13 cellular contexts compared by ENCODE assay signal in genomic region chr4:78629991-78630541, GRCh38.
DNase-seq lines count a peak whose midpoint lies in the region; ATAC-seq and TF ChIP-seq lines count a peak whose summit lies in the region.
"Had no signal": no experiment of that assay in that cellular context is flagged by ENCODE, and none has a peak within 500 bp of the region (broad histone marks: within the 10 kb centered on the region; RNA-seq: fewer than 3 reads in every experiment).

No MANE protein-coding gene starts in this region.

- no peaks in the 10 kb centered on the region for H3K36me3 ChIP-seq in trophoblast cell (ENCODE audit: control insufficient read depth in 1 of 2, insufficient read depth in 2 of 2, low read length in 2 of 2)
- H3K36me3 ChIP-seq: upper lobe of left lung had no signal

- WGBS in trophoblast cell (ENCODE audit: extremely low coverage, insufficient coverage, insufficient read length) = no CpG with 5 or more reads among the region's 4 CpGs

- no peak overlapping the region for H3K14ac ChIP-seq in trophoblast cell (ENCODE audit: low read length)

- no peaks in the 10 kb centered on the region for H3K27me3 ChIP-seq in trophoblast cell (ENCODE audit: insufficient read depth, low read length)
- H3K27me3 ChIP-seq: upper lobe of left lung had no signal

- H3K9ac ChIP-seq in trophoblast cell (ENCODE audit: low read length) = no peak overlapping the region

- no peak overlapping the region for H4K91ac ChIP-seq in trophoblast cell (ENCODE audit: low read depth, low read length)

- no peaks in the 10 kb centered on the region for H3K79me2 ChIP-seq in trophoblast cell (ENCODE audit: control insufficient read depth, insufficient read depth, low read length, poor library complexity)

- H3K23ac ChIP-seq in trophoblast cell (ENCODE audit: low read length) = no peak overlapping the region

- no peaks in the 10 kb centered on the region for H3K36me3 Mint-ChIP-seq in activated naive CD4-positive, alpha-beta T cell treated with anti-CD3 and anti-CD28 coated beads, Interleukin-2, amount 50 U/mL, for 72 hours
- H3K36me3 Mint-ChIP-seq: CD4-positive, alpha-beta memory T cell had no signal

- TF ChIP-seq CTCF in fibroblast of villous mesenchyme (IDR thresholded peaks at IDR 0.05; ENCODE audit: insufficient read depth, low read depth, low read length) = no peak

- H3K9me3 ChIP-seq in trophoblast cell (ENCODE audit: insufficient read depth, low read depth, low read length) = no peaks in the 10 kb centered on the region
- H3K9me3 ChIP-seq: upper lobe of left lung had no signal

- H3K27ac ChIP-seq in trophoblast cell (ENCODE audit: low read depth, low read length) = peak overlapping the region; percentile 8

- peaks cover 0 to 5% of the 10 kb centered on the region in 2 donors for H3K9me3 Mint-ChIP-seq in activated naive CD4-positive, alpha-beta T cell treated with anti-CD3 and anti-CD28 coated beads, Interleukin-2, amount 50 U/mL, for 72 hours

- no peak overlapping the region for H3K27ac Mint-ChIP-seq in activated naive CD4-positive, alpha-beta T cell treated with anti-CD3 and anti-CD28 coated beads, Interleukin-2, amount 50 U/mL, for 72 hours
- H3K27ac Mint-ChIP-seq: CD4-positive, alpha-beta memory T cell had no signal

- no peaks in the 10 kb centered on the region for H3K79me1 ChIP-seq in trophoblast cell (ENCODE audit: low read length)

- peaks cover 7 to 11% of the 10 kb centered on the region in 2 experiments for H3K4me1 ChIP-seq in trophoblast cell (ENCODE audit: control insufficient read depth in 1 of 2, insufficient read depth in 2 of 2, low read length in 2 of 2)

- no peak overlapping the region for H3K18ac ChIP-seq in trophoblast cell (ENCODE audit: low read length)

- H2BK12ac ChIP-seq in trophoblast cell (ENCODE audit: low read length) = no peak overlapping the region

- ATAC-seq in HG03342 (IDR thresholded peaks at IDR 0.05; ENCODE audit: unreplicated experiment) = no peak
- no peak for ATAC-seq in activated naive CD4-positive, alpha-beta T cell treated with anti-CD3 and anti-CD28 coated beads, Interleukin-2, amount 50 U/mL, for 72 hours

- H4K8ac ChIP-seq in trophoblast cell (ENCODE audit: low read depth, low read length) = no peak overlapping the region

- H3K4ac ChIP-seq in trophoblast cell (ENCODE audit: low read depth, low read length) = no peak overlapping the region

- H2AFZ ChIP-seq in trophoblast cell (ENCODE audit: insufficient read depth, low read length, poor library complexity) = no peak overlapping the region

- H3K4me3 ChIP-seq in fibroblast of villous mesenchyme (ENCODE audit: low read depth, low read length) = no peak overlapping the region
- H3K4me3 ChIP-seq in trophoblast cell (ENCODE audit: low read depth, low read length) = no peak overlapping the region
- H3K4me3 ChIP-seq: upper lobe of left lung had no signal

- H2BK5ac ChIP-seq in trophoblast cell (ENCODE audit: low read depth, low read length, poor library complexity) = peak overlapping the region; percentile 7

- no peak overlapping the region for H2BK120ac ChIP-seq in trophoblast cell (ENCODE audit: insufficient read depth, low read length, poor library complexity)

- no peak overlapping the region for H4K12ac ChIP-seq in trophoblast cell (ENCODE audit: low read depth, low read length)

- no peak overlapping the region for H3K4me2 ChIP-seq in trophoblast cell (ENCODE audit: low read length)

- H2AK5ac ChIP-seq in trophoblast cell (ENCODE audit: low read length) = no peak overlapping the region

- DNase-seq in CD1c-positive myeloid dendritic cell (ENCODE audit: extremely low spot score) (peak; percentile 76), NOMO-1 treated with DMSO at 0.1 percent for 48 hours (lab: John Stamatoyannopoulos, UW; ENCODE audit: unreplicated experiment) (peak; percentile 71), fibroblast of villous mesenchyme (ENCODE audit: low read depth) (peak; percentile 77), trophoblast cell (peak; percentile 94 to 98), SIG-M5 (lab: John Stamatoyannopoulos, UW) (no peak)
- DNase-seq in stimulated activated CD4-positive, alpha-beta T cell treated with anti-CD3 and anti-CD28 coated beads, Interleukin-2, amount 100 ng/mL, for 48 hours = no peak
- no peak for DNase-seq in activated naive CD4-positive, alpha-beta T cell treated with anti-CD3 and anti-CD28 coated beads, Interleukin-2, amount 50 U/mL, for 72 hours (ENCODE audit: low spot score in 2 of 2)
- DNase-seq: activated CD4-positive, alpha-beta T cell treated with anti-CD3 and anti-CD28 coated beads, Interleukin-2, amount 50 U/mL, for 4 hours; CD4-positive, alpha-beta memory T cell; effector memory CD4-positive, alpha-beta T cell; SHP77 treated with DMSO at 0.1 percent for 48 hours had no signal

Comparison
In these comparisons a context has a peak if more than half of its experiments do, and no peak if none do; other contexts are left out.
1. DNase-seq: peak in CD1c-positive myeloid dendritic cell (single experiment), NOMO-1 treated with DMSO at 0.1 percent for 48 hours (single experiment), fibroblast of villous mesenchyme (single experiment) and trophoblast cell (2 of 2); none in stimulated activated CD4-positive, alpha-beta T cell treated with anti-CD3 and anti-CD28 coated beads, Interleukin-2, amount 100 ng/mL, for 48 hours (0 of 2), activated naive CD4-positive, alpha-beta T cell treated with anti-CD3 and anti-CD28 coated beads, Interleukin-2, amount 50 U/mL, for 72 hours (0 of 2) and SIG-M5 (single experiment).